Comparison of ENCODE assay signal across 14 cellular contexts in genomic region chr16:85649978-85650863, GRCh38. TPM values are rescaled to one million over a fixed set of nuclear protein-coding genes. Genes with fewer than 3 reads are reported as not detected.
DNase-seq lines count a peak whose midpoint lies in the region; ATAC-seq lines count a peak whose summit lies in the region.
"Had no signal": no experiment of that assay in that cellular context is flagged by ENCODE, and none has a peak within 500 bp of the region (broad histone marks: within the 10 kb centered on the region; RNA-seq: fewer than 3 reads in every experiment).

No MANE protein-coding gene starts in this region.

- no CpG with 5 or more reads among the region's 47 CpGs for WGBS in neuronal stem cell (ENCODE audit: extremely low coverage in 2 of 2, insufficient read length in 2 of 2, insufficient replicate concordance in 1 of 2), 2 donors
- WGBS in mesenchymal stem cell = 96% methylated on average over 44 of the region's 47 CpGs

- peak overlapping the region; percentile 87 for H3K18ac ChIP-seq in neuronal stem cell (ENCODE audit: low read length)
- no peak overlapping the region for H3K18ac ChIP-seq in mesenchymal stem cell (ENCODE audit: low read depth in 1 of 2, low read length in 2 of 2)

- peaks cover 6% of the 10 kb centered on the region for H3K79me1 ChIP-seq in neuronal stem cell (ENCODE audit: low read depth, low read length)
- H3K79me1 ChIP-seq in mesenchymal stem cell (replicated peaks; ENCODE audit: low read length, poor library complexity, severe bottlenecking) = peaks cover 32% of the 10 kb centered on the region

- H2BK5ac ChIP-seq in neuronal stem cell (ENCODE audit: low read length) = peak overlapping the region; percentile 94
- no peak overlapping the region for H2BK5ac ChIP-seq in mesenchymal stem cell (ENCODE audit: low read depth, low read length, poor library complexity, severe bottlenecking)

- no peak overlapping the region for H4K91ac ChIP-seq in neuronal stem cell (ENCODE audit: low read depth, low read length, poor library complexity)
- no peak overlapping the region for H4K91ac ChIP-seq in mesenchymal stem cell (ENCODE audit: low read length)

- DNase-seq in NCI-H1417 (lab: John Stamatoyannopoulos, UW) = peak; percentile 45 to 87 (median 56)
- DNase-seq in NCI-H1417 treated with DMSO at 0.1 percent for 48 hours (lab: John Stamatoyannopoulos, UW) = no peak
- peak; percentile 36 for DNase-seq in NCI-H1092 (lab: John Stamatoyannopoulos, UW)
- DNase-seq in SHP77 (lab: John Stamatoyannopoulos, UW) = peak; percentile 73 to 75
- no peak for DNase-seq in neuronal stem cell (ENCODE audit: low spot score)
- DNase-seq in mesenchymal stem cell = no peak
- no peak for DNase-seq in SIG-M5 treated with dmso at 0.1 percent for 504 hours (lab: John Stamatoyannopoulos, UW; ENCODE audit: unreplicated experiment)
- DNase-seq: 8988T; activated gamma-delta T cell; CD4-positive, CD25-positive, alpha-beta regulatory T cell had no signal

- peak overlapping the region in 1 of 2 donors; percentile 25 for H3K4me3 ChIP-seq in neuronal stem cell (ENCODE audit: low read length in 2 of 2)
- no peak overlapping the region for H3K4me3 ChIP-seq in mesenchymal stem cell (ENCODE audit: insufficient read depth in 1 of 2, low read depth in 1 of 2, low read length in 2 of 2)
- H3K4me3 ChIP-seq: ascending aorta, heart right ventricle had no signal

- H3K9ac ChIP-seq in neuronal stem cell (ENCODE audit: low read depth, low read length, poor library complexity) (no peak overlapping the region), mesenchymal stem cell (ENCODE audit: low read length) (no peak overlapping the region)

- ATAC-seq in HG02884 (IDR thresholded peaks at IDR 0.05; ENCODE audit: unreplicated experiment) = no peak
- ATAC-seq: HCT116 had no signal

- no peak overlapping the region for H2BK12ac ChIP-seq in neuronal stem cell (ENCODE audit: low read length)
- H2BK12ac ChIP-seq in mesenchymal stem cell (ENCODE audit: low read length in 2 of 2) = no peak overlapping the region

- H3K23ac ChIP-seq in neuronal stem cell (ENCODE audit: low read depth, low read length, poor library complexity) = no peak overlapping the region
- H3K23ac ChIP-seq in mesenchymal stem cell (ENCODE audit: low read length in 2 of 2) = no peak overlapping the region

- H2AFZ ChIP-seq in neuronal stem cell (ENCODE audit: low read length) = no peak overlapping the region
- no peak overlapping the region for H2AFZ ChIP-seq in mesenchymal stem cell (ENCODE audit: low read depth, low read length)

- H4K8ac ChIP-seq in neuronal stem cell (ENCODE audit: low read depth, low read length) = no peak overlapping the region
- no peak overlapping the region for H4K8ac ChIP-seq in mesenchymal stem cell (ENCODE audit: low read length)

- H3K4ac ChIP-seq in neuronal stem cell (ENCODE audit: low read length) = no peak overlapping the region
- H3K4ac ChIP-seq in mesenchymal stem cell (ENCODE audit: low read depth in 1 of 2, low read length in 2 of 2) = no peak overlapping the region

- H3K9me3 ChIP-seq in neuronal stem cell (replicated peaks in 1 of 2; ENCODE audit: control insufficient read depth in 2 of 2, insufficient read depth in 1 of 2, low read depth in 1 of 2, low read length in 2 of 2) (no peaks in the 10 kb centered on the region), mesenchymal stem cell (ENCODE audit: control insufficient read depth, low read length) (no peaks in the 10 kb centered on the region)
- H3K9me3 ChIP-seq: ascending aorta, heart right ventricle had no signal

- H2BK120ac ChIP-seq in neuronal stem cell (ENCODE audit: low read depth, low read length) (no peak overlapping the region), mesenchymal stem cell (ENCODE audit: low read depth, low read length) (no peak overlapping the region)

- H3K14ac ChIP-seq in neuronal stem cell (ENCODE audit: low read length) (peak overlapping the region; percentile 89), mesenchymal stem cell (ENCODE audit: low read length in 2 of 2) (no peak overlapping the region)

- H3K27me3 ChIP-seq in neuronal stem cell (ENCODE audit: control insufficient read depth in 3 of 3, insufficient read depth in 3 of 3, low read depth in 1 of 3, low read length in 3 of 3) = no peaks in the 10 kb centered on the region
- H3K27me3 ChIP-seq in mesenchymal stem cell (ENCODE audit: control insufficient read depth in 1 of 2, insufficient read depth in 1 of 2, low read length in 2 of 2) = no peaks in the 10 kb centered on the region
- H3K27me3 ChIP-seq: ascending aorta, heart right ventricle had no signal

- H3K36me3 ChIP-seq in neuronal stem cell (replicated peaks in 1 of 2; ENCODE audit: control insufficient read depth in 2 of 2, insufficient read depth in 2 of 2, low read length in 2 of 2) (peaks cover 4 to 64% of the 10 kb centered on the region in 2 donors), mesenchymal stem cell (ENCODE audit: control insufficient read depth in 1 of 2, insufficient read depth in 2 of 2, low read depth in 1 of 2, low read length in 2 of 2) (peaks cover 7 to 75% of the 10 kb centered on the region in 2 experiments)

- H3K4me1 ChIP-seq in neuronal stem cell (ENCODE audit: control insufficient read depth in 2 of 2, insufficient read depth in 1 of 2, low read depth in 1 of 2, low read length in 2 of 2) = peaks cover 19 to 22% of the 10 kb centered on the region in 2 donors
- H3K4me1 ChIP-seq in mesenchymal stem cell (ENCODE audit: control insufficient read depth, insufficient read depth, low read depth, low read length) = peaks cover 31% of the 10 kb centered on the region

- H2BK15ac ChIP-seq in neuronal stem cell (ENCODE audit: low read length) = peak overlapping the region; percentile 99
- no peak overlapping the region for H2BK15ac ChIP-seq in mesenchymal stem cell (ENCODE audit: low read depth, poor library complexity, severe bottlenecking)

- H3K27ac ChIP-seq in neuronal stem cell (replicated peaks; ENCODE audit: low read length) (peak overlapping the region; percentile 59), mesenchymal stem cell (ENCODE audit: low read length, poor library complexity, severe bottlenecking) (no peak overlapping the region)

- no peak overlapping the region for H3K4me2 ChIP-seq in neuronal stem cell (ENCODE audit: insufficient read depth, low read length, poor library complexity, severe bottlenecking)
- no peak overlapping the region for H3K4me2 ChIP-seq in mesenchymal stem cell (ENCODE audit: low read length, poor library complexity, severe bottlenecking)

- H2AK5ac ChIP-seq in neuronal stem cell (ENCODE audit: low read depth, low read length) (peak overlapping the region; percentile 98), mesenchymal stem cell (ENCODE audit: low read length, severe bottlenecking) (no peak overlapping the region)

RNA-seq across cellular contexts. Expression of gene GSE1, which starts 37.1 kb away (rescaled TPM):
- 5.7 TPM for polyA plus RNA-seq in neuronal stem cell (2013, experiment 1 of 2)
- polyA plus RNA-seq in neuronal stem cell (2013, experiment 2 of 2) = 6.2 TPM
- polyA plus RNA-seq in mesenchymal stem cell (2013, experiment 1 of 2) = 39.2 TPM
- 38.5 TPM for polyA plus RNA-seq in mesenchymal stem cell (2013, experiment 2 of 2)

RNA-seq across cellular contexts. Expression of gene GINS2, which starts 38.5 kb away (rescaled TPM):
- 32.2 TPM for polyA plus RNA-seq in neuronal stem cell (2013, experiment 1 of 2)
- 33.2 TPM for polyA plus RNA-seq in neuronal stem cell (2013, experiment 2 of 2)
- 2.4 TPM for polyA plus RNA-seq in mesenchymal stem cell (2013, experiment 1 of 2)
- 2.2 TPM for polyA plus RNA-seq in mesenchymal stem cell (2013, experiment 2 of 2)

Comparison
In these comparisons a context has a peak if more than half of its experiments do, and no peak if none do; other contexts are left out.
1. DNase-seq: peak in NCI-H1417 (3 of 3), NCI-H1092 (single experiment) and SHP77 (2 of 2); none in NCI-H1417 treated with DMSO at 0.1 percent for 48 hours (single experiment), neuronal stem cell (single experiment), mesenchymal stem cell (single experiment) and SIG-M5 treated with dmso at 0.1 percent for 504 hours (single experiment).